In genomic region chr1:29798699-29799566, GRCh38 we compare ENCODE assay signal across 17 cellular contexts.
A peak's percentile ranks its signal among the peaks of the same experiment; 100 is the strongest.
DNase-seq lines count a peak whose midpoint lies in the region; ATAC-seq and TF ChIP-seq lines count a peak whose summit lies in the region.
"Had no signal": no experiment of that assay in that cellular context is flagged by ENCODE, and none has a peak within 500 bp of the region (broad histone marks: within the 10 kb centered on the region; RNA-seq: fewer than 3 reads in every experiment).

No MANE protein-coding gene starts in this region.

- DNase-seq in right atrium auricular region (ENCODE audit: low spot score) (peak; percentile 49), heart right ventricle (no peak), RWPE2 (ENCODE audit: low spot score) (no peak), epithelial cell of esophagus (ENCODE audit: low read depth) (peak; percentile 73), osteocyte (ENCODE audit: extremely low spot score, unreplicated experiment) (peak; percentile 75)
- no peak for DNase-seq in effector CD4-positive, alpha-beta T cell
- DNase-seq: BE2C, DMS 273 treated with DMSO at 0.1 percent for 48 hours, DMS79 treated with DMSO at 0.1 percent for 48 hours, KG1, NCI-H1694 treated with DMSO at 0.1 percent for 48 hours, NCI-H2081 treated with DMSO at 0.1 percent for 48 hours, NCI-H2171 treated with DMSO at 0.1 percent for 48 hours, NCI-H524 treated with DMSO at 0.1 percent for 48 hours, Right ventricle myocardium superior had no signal

- H3K4me1 ChIP-seq in right atrium auricular region: no peaks in the 10 kb centered on the region
- H3K4me1 ChIP-seq in heart right ventricle: peaks cover 0 to 14% (median 0%) of the 10 kb centered on the region in 9 donors
- peaks cover 13% of the 10 kb centered on the region for H3K4me1 ChIP-seq in RWPE2 (ENCODE audit: insufficient read depth, poor library complexity, severe bottlenecking)
- H3K4me1 ChIP-seq: BE2C had no signal

- peaks cover 11% of the 10 kb centered on the region for H3K9me3 Mint-ChIP-seq in osteocyte (ENCODE audit: unreplicated experiment)

- no peaks in the 10 kb centered on the region for H3K4me1 Mint-ChIP-seq in osteocyte (ENCODE audit: unreplicated experiment)

- H3K27me3 ChIP-seq in right atrium auricular region: no peaks in the 10 kb centered on the region
- H3K27me3 ChIP-seq in heart right ventricle: peaks cover 0 to 34% (median 28%) of the 10 kb centered on the region in 7 donors
- H3K27me3 ChIP-seq in RWPE2 (ENCODE audit: insufficient read depth, poor library complexity, severe bottlenecking): no peaks in the 10 kb centered on the region
- H3K27me3 ChIP-seq: BE2C had no signal

- no peaks in the 10 kb centered on the region for H3K36me3 Mint-ChIP-seq in osteocyte (ENCODE audit: unreplicated experiment)

- H3K9me3 ChIP-seq in right atrium auricular region (peaks cover 0 to 13% of the 10 kb centered on the region in 2 donors), heart right ventricle (peaks cover 0 to 26% (median 15%) of the 10 kb centered on the region in 11 donors), RWPE2 (ENCODE audit: severe bottlenecking) (no peaks in the 10 kb centered on the region)
- H3K9me3 ChIP-seq: BE2C had no signal

- peaks cover 5% of the 10 kb centered on the region for H3K27me3 Mint-ChIP-seq in osteocyte (ENCODE audit: unreplicated experiment)

- H3K27ac Mint-ChIP-seq in osteocyte (ENCODE audit: unreplicated experiment): no peak overlapping the region

- H3K27ac ChIP-seq in right atrium auricular region (no peak overlapping the region), heart right ventricle (no peak overlapping the region), RWPE2 (ENCODE audit: poor library complexity, severe bottlenecking) (no peak overlapping the region)

- WGBS in heart right ventricle, 2 donors: 80 to 88% methylated on average over 13 of the region's 13 CpGs

- H3K4me3 ChIP-seq in right atrium auricular region: no peak overlapping the region
- no peak overlapping the region for H3K4me3 ChIP-seq in heart right ventricle
- no peak overlapping the region for H3K4me3 ChIP-seq in RWPE2 (ENCODE audit: severe bottlenecking)
- no peak overlapping the region for H3K4me3 ChIP-seq in epithelial cell of esophagus (ENCODE audit: low read length)

- H3K36me3 ChIP-seq in right atrium auricular region (no peaks in the 10 kb centered on the region), heart right ventricle (no peaks in the 10 kb centered on the region), RWPE2 (ENCODE audit: low read depth) (no peaks in the 10 kb centered on the region)
- H3K36me3 ChIP-seq: BE2C had no signal

- no peak overlapping the region for H3K4me3 Mint-ChIP-seq in osteocyte (ENCODE audit: unreplicated experiment)

- TF ChIP-seq CTCF in right atrium auricular region (IDR thresholded peaks at IDR 0.05) (no peak), heart right ventricle (IDR thresholded peaks at IDR 0.05) (no peak), RWPE2 (IDR thresholded peaks at IDR 0.05; ENCODE audit: poor library complexity, severe bottlenecking) (no peak), epithelial cell of esophagus (IDR thresholded peaks at IDR 0.05; ENCODE audit: insufficient read depth, low read depth, low read length, missing control alignments) (no peak), osteocyte (IDR thresholded peaks at IDR 0.05) (no peak)

- intact Hi-C loops in heart right ventricle (cut with DNase I): loop anchor here in 7 of 10 donors (10.0 kb wide), 5 partner anchors 96 to 906 kb away; no protein-coding TSS in a partner anchor

- no peak for ATAC-seq in heart right ventricle
- peak; percentile 66 for ATAC-seq in RWPE2 (ENCODE audit: low read depth)
- no peak for ATAC-seq in activated CD4-positive, CD25-positive, alpha-beta regulatory T cell treated with anti-CD3 and anti-CD28 coated beads, Interleukin-2, amount 50 U/mL, for 24 hours
- ATAC-seq in HG02973 (IDR thresholded peaks at IDR 0.05; ENCODE audit: unreplicated experiment): no peak

Comparison
In these comparisons a context has a peak if more than half of its experiments do, and no peak if none do; other contexts are left out.
1. DNase-seq: peak in right atrium auricular region (single experiment), epithelial cell of esophagus (single experiment) and osteocyte (single experiment); none in heart right ventricle (0 of 2), RWPE2 (single experiment) and effector CD4-positive, alpha-beta T cell (single experiment).